In the genomic region with DNA sequence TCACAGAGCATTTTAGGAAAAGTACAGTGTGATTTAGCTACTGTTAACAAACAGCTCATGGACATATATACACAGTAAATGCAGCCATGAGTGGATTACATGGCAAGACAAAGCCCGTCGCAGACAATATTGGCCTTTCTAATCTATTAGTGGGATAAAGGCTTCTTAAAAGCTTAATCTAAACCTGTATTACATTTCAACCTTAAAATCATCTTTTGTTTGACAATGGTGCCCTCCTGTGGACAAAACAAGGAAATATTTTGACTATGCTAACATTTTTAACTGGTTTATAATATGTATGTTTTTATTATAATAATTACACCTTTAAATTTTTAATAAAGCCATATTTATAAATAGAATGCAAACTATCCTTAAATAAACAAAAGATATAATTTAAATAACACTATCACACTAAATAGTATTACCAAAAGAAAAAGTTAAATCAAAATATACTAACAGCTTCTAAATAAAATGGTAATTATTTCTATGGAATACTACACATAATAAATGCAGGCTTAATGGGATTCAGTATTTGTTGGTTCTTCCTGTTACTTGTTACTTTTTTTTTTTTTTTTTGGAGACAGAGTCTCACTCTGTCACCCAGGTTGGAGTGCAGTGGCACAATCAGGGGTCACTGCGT, we compare ENCODE assay signal across 8 cellular contexts. TPM values are rescaled to one million over a fixed set of nuclear protein-coding genes. Genes with fewer than 3 reads are reported as not detected.
A peak's percentile ranks its signal among the peaks of the same experiment; 100 is the strongest.
DNase-seq lines count a peak whose midpoint lies in the region; ATAC-seq and TF ChIP-seq lines count a peak whose summit lies in the region.

No MANE protein-coding gene starts in this region.

- H3K4me3 ChIP-seq in NT2/D1 (ENCODE audit: insufficient read length, low read depth) (no peak overlapping the region), epithelial cell of proximal tubule (ENCODE audit: low read depth, low read length) (no peak overlapping the region)

- POLR2A ChIA-PET in GM10248 (lab: Yijun Ruan, JAX), result no interaction called here

- CTCF ChIA-PET in GM10248 (lab: Yijun Ruan, JAX), result interaction anchor here (0.8 to 3.5 kb wide), 23 partner anchors 8 to 1958 kb away, joined by 3 to 28 read pairs (median 5); no protein-coding TSS in a partner anchor

- H3K27ac ChIP-seq in 22Rv1, result no peak overlapping the region

- ATAC-seq in GM19455 (IDR thresholded peaks at IDR 0.05; ENCODE audit: unreplicated experiment), result no peak

- H3K27me3 ChIP-seq in NT2/D1 (ENCODE audit: insufficient read depth, insufficient read length), result no peaks in the 10 kb centered on the region

- no peak overlapping the region for H3K9ac ChIP-seq in NT2/D1 (ENCODE audit: insufficient read length, low read depth)

- DNase-seq in GM10248 (ENCODE audit: extremely low spot score) (peak; percentile 22), NT2/D1 (ENCODE audit: low read depth, low spot score) (peak; percentile 22), epithelial cell of proximal tubule (ENCODE audit: low read depth) (no peak), renal cortical epithelial cell (ENCODE audit: low read depth) (peak; percentile 52), mesenteric fat pad (ENCODE audit: low spot score) (no peak)
- no peak for DNase-seq in effector CD4-positive, alpha-beta T cell

- TF ChIP-seq CTCF in 22Rv1 (IDR thresholded peaks at IDR 0.05) (peak; percentile 73), GM10248 (IDR thresholded peaks at IDR 0.05; ENCODE audit: control extremely low read depth, extremely low read depth, low read depth, missing control alignments) (peak; percentile 41), epithelial cell of proximal tubule (conservative IDR thresholded peaks at IDR 0.05; ENCODE audit: low read depth, low read length) (peak; percentile 41)

- H3K4me1 ChIP-seq in NT2/D1 (ENCODE audit: insufficient read depth, insufficient read length), result no peaks in the 10 kb centered on the region

- H3K9me3 ChIP-seq in NT2/D1 (ENCODE audit: insufficient read depth, low read length), result no peaks in the 10 kb centered on the region

- H3K36me3 ChIP-seq in NT2/D1 (ENCODE audit: insufficient read depth, insufficient read length, low read length), result no peaks in the 10 kb centered on the region

RNA-seq across cellular contexts. Expression of a gene that starts 38.6 kb away (rescaled TPM):
- total RNA-seq in epithelial cell of proximal tubule (not detected in 2 replicates), renal cortical epithelial cell (not detected in 2 replicates), mesenteric fat pad (not detected)

Comparison
In these comparisons a context has a peak if more than half of its experiments do, and no peak if none do; other contexts are left out.
1. DNase-seq: peak in GM10248 (single experiment), NT2/D1 (single experiment) and renal cortical epithelial cell (single experiment); none in epithelial cell of proximal tubule (single experiment), effector CD4-positive, alpha-beta T cell (single experiment) and mesenteric fat pad (single experiment).
2. Peak in every context shown above with its lines, with median percentiles within 50 percentile points of each other: CTCF ChIP-seq.